In the genomic region with DNA sequence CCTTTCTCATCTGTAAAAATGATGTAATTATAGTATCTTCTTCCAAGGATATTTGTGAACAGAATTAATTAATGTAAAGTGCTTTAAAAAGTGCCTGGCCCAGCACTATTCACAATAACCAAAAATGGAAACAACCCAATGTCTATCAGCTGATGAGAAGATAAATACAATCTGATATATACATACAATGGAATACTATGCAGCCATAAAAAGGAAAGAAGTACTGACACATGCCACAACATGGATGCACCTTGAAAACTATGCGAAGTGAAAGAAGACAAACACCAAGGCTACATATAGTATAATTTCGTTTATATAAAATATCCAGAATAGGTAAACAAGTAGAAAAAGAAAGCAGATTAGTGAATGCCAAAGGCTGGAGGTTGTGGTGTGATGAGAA, we compare ENCODE assay signal across 28 cellular contexts. TPM values are rescaled to one million over a fixed set of nuclear protein-coding genes. Genes with fewer than 3 reads are reported as not detected.
DNase-seq lines count a peak whose midpoint lies in the region; ATAC-seq, FAIRE-seq and TF ChIP-seq lines count a peak whose summit lies in the region.
"Had no signal": no experiment of that assay in that cellular context is flagged by ENCODE, and none has a peak within 500 bp of the region (broad histone marks: within the 10 kb centered on the region; RNA-seq: fewer than 3 reads in every experiment).

No MANE protein-coding gene starts in this region.

- H3K36me3 ChIP-seq in heart right ventricle (no peaks in the 10 kb centered on the region), H1 (ENCODE audit: control insufficient read depth in 2 of 4, insufficient read depth in 4 of 4, low read length in 3 of 4) (no peaks in the 10 kb centered on the region), osteoblast (ENCODE audit: insufficient read depth, low read length) (no peaks in the 10 kb centered on the region), transverse colon (no peaks in the 10 kb centered on the region)
- H3K36me3 ChIP-seq: vagina had no signal

- no peak for TF ChIP-seq RAD21 in H1 (IDR thresholded peaks at IDR 0.05 in 1 of 2, conservative IDR thresholded peaks at IDR 0.05 in 1 of 2; ENCODE audit: low read depth in 2 of 2, low read length in 2 of 2)

- H2BK5ac ChIP-seq in H1 (ENCODE audit: low read depth, low read length), result no peak overlapping the region

- no peak overlapping the region for H2BK120ac ChIP-seq in H1 (replicated peaks; ENCODE audit: low read depth, low read length)

- H2BK12ac ChIP-seq in H1 (ENCODE audit: low read depth, low read length), result no peak overlapping the region

- FAIRE-seq in H1 (lab: Jason Lieb, UNC), result no peak
- FAIRE-seq: colon, GM19239 had no signal

- H3K9me3 ChIP-seq in heart right ventricle (peaks cover 0 to 7% (median 0%) of the 10 kb centered on the region in 11 donors), H1 (ENCODE audit: insufficient read depth in 2 of 2, low read depth in 1 of 2, low read length in 1 of 2) (no peaks in the 10 kb centered on the region), osteoblast (ENCODE audit: low read depth, low read length) (no peaks in the 10 kb centered on the region), transverse colon (no peaks in the 10 kb centered on the region)
- H3K9me3 ChIP-seq: A549, vagina had no signal

- H2AK5ac ChIP-seq in H1 (ENCODE audit: low read depth, low read length), result no peak overlapping the region

- no peak overlapping the region for H2BK15ac ChIP-seq in H1 (ENCODE audit: low read length)

- H2AFZ ChIP-seq in H1 (ENCODE audit: low read length) (no peak overlapping the region), osteoblast (ENCODE audit: low read length) (no peak overlapping the region)

- no peak overlapping the region for H3K56ac ChIP-seq in H1 (replicated peaks; ENCODE audit: insufficient read length, low read depth, low read length)

- H2BK20ac ChIP-seq in H1 (ENCODE audit: low read length), result no peak overlapping the region

- H3K27me3 ChIP-seq in heart right ventricle, result peaks cover 0 to 5% (median 0%) of the 10 kb centered on the region in 7 donors
- H3K27me3 ChIP-seq in H1 (replicated peaks in 1 of 4; ENCODE audit: control insufficient read depth in 3 of 4, extremely low read depth in 1 of 4, insufficient read depth in 3 of 4, low read length in 3 of 4), result no peaks in the 10 kb centered on the region
- no peaks in the 10 kb centered on the region for H3K27me3 ChIP-seq in osteoblast (ENCODE audit: insufficient read depth, low read length)
- no peaks in the 10 kb centered on the region for H3K27me3 ChIP-seq in transverse colon
- H3K27me3 ChIP-seq: vagina had no signal

- no peak overlapping the region for H4K91ac ChIP-seq in H1 (replicated peaks; ENCODE audit: insufficient read length, low read length)

- in situ Hi-C loops in transverse colon (cut with MboI; ENCODE audit: low pct_ligation_motif_present in 1 of 4, low pct_unique_long_range_greater_than_20kb in 1 of 4, low sequenced_read_pairs in 3 of 4), result no loop called here

- no peak overlapping the region for H3K4me3 Mint-ChIP-seq in activated CD8-positive, alpha-beta T cell treated with anti-CD3 and anti-CD28 coated beads for 36 hours
- H3K4me3 Mint-ChIP-seq: activated CD4-positive, alpha-beta memory T cell treated with anti-CD3 and anti-CD28 coated beads, Interleukin-2, amount 10 ng/mL, durations not matched to agents 7 days and 5 days; activated naive CD4-positive, alpha-beta T cell treated with anti-CD3 and anti-CD28 coated beads, Interleukin-2, amount 50 U/mL, for 24 hours; H9; natural killer cell treated with Interleukin-12 subunit alpha and Interleukin-12 subunit beta and Interleukin-15 and Interleukin-18, amount 100 ng/mL, for 72 hours had no signal

- no peaks in the 10 kb centered on the region for H3K36me3 Mint-ChIP-seq in activated CD8-positive, alpha-beta T cell treated with anti-CD3 and anti-CD28 coated beads for 36 hours (ENCODE audit: low read depth)
- H3K36me3 Mint-ChIP-seq: activated naive CD4-positive, alpha-beta T cell treated with anti-CD3 and anti-CD28 coated beads, Interleukin-2, amount 50 U/mL, for 24 hours; natural killer cell treated with Interleukin-12 subunit alpha and Interleukin-12 subunit beta and Interleukin-15 and Interleukin-18, amount 100 ng/mL, for 72 hours had no signal

- H4K5ac ChIP-seq in H1 (ENCODE audit: insufficient read length, low read depth, low read length), result no peak overlapping the region

- no peak overlapping the region for H3K23ac ChIP-seq in H1 (ENCODE audit: insufficient read length)

- no peak for TF ChIP-seq POLR2A in H1 (IDR thresholded peaks at IDR 0.05; ENCODE audit: control extremely low read depth in 1 of 2, low read depth in 2 of 2, low read length in 2 of 2)
- TF ChIP-seq POLR2A in transverse colon (IDR thresholded peaks at IDR 0.05), result no peak

- TF ChIP-seq EP300 in H1 (IDR thresholded peaks at IDR 0.05; ENCODE audit: borderline replicate concordance in 1 of 2, low read depth in 2 of 2, low read length in 2 of 2) (no peak), transverse colon (IDR thresholded peaks at IDR 0.05; ENCODE audit: low read depth) (no peak)

- intact Hi-C loops in heart right ventricle (cut with DNase I), result no loop called here
- intact Hi-C loops in Right ventricle myocardium superior (cut with DNase I), result no loop called here
- intact Hi-C loops in transverse colon (cut with DNase I; ENCODE audit: low total_unique reads), result no loop called here
- intact Hi-C loops in sciatic nerve (cut with DNase I), result no loop called here
- intact Hi-C loops in activated CD8-positive, alpha-beta T cell treated with anti-CD3 and anti-CD28 coated beads for 36 hours (cut with micrococcal nuclease), result no loop called here

- no peaks in the 10 kb centered on the region; the same call in 1 of the 2 replicates for H3K79me1 ChIP-seq in H1 (ENCODE audit: low read depth, low read length)

- ATAC-seq in heart right ventricle, result no peak
- ATAC-seq in Right ventricle myocardium superior (ENCODE audit: poor library complexity), result no peak
- no peak for ATAC-seq in sciatic nerve
- no peak for ATAC-seq in activated CD8-positive, alpha-beta T cell treated with anti-CD3 and anti-CD28 coated beads for 36 hours
- ATAC-seq: A549; natural killer cell treated with Interleukin-12 subunit alpha and Interleukin-12 subunit beta and Interleukin-15 and Interleukin-18, amount 100 ng/mL, for 72 hours; PC-3; stimulated activated naive CD8-positive, alpha-beta T cell treated with anti-CD3 and anti-CD28 coated beads, Interleukin-15, Interleukin-2, amounts not matched to agents 100 U/mL and 50 U/mL, for 24 hours had no signal

- H3K4me3 ChIP-seq in heart right ventricle (no peak overlapping the region), H1 (ENCODE audit: extremely low read depth in 1 of 4, insufficient read depth in 2 of 4, low read depth in 3 of 4, low read length in 4 of 4) (no peak overlapping the region), osteoblast (ENCODE audit: insufficient read depth, low read length) (no peak overlapping the region), transverse colon (no peak overlapping the region)
- H3K4me3 ChIP-seq: A549, lung, vagina had no signal

- no peak overlapping the region for H4K8ac ChIP-seq in H1 (ENCODE audit: extremely low read depth, insufficient read depth, low read length)

- H3K4me2 ChIP-seq in H1 (ENCODE audit: insufficient read depth in 1 of 2, low read depth in 2 of 2, low read length in 2 of 2), result no peak overlapping the region
- peak overlapping the region; percentile 74 for H3K4me2 ChIP-seq in osteoblast (ENCODE audit: insufficient read depth, low read length)
- H3K4me2 ChIP-seq: A549, KMS-11 had no signal

- no peaks in the 10 kb centered on the region for H3K4me1 Mint-ChIP-seq in activated CD8-positive, alpha-beta T cell treated with anti-CD3 and anti-CD28 coated beads for 36 hours (ENCODE audit: low read depth)
- H3K4me1 Mint-ChIP-seq: activated CD4-positive, alpha-beta memory T cell treated with anti-CD3 and anti-CD28 coated beads, Interleukin-2, amount 10 ng/mL, durations not matched to agents 7 days and 5 days; activated naive CD4-positive, alpha-beta T cell treated with anti-CD3 and anti-CD28 coated beads, Interleukin-2, amount 50 U/mL, for 24 hours had no signal

- no peak overlapping the region for H3K14ac ChIP-seq in H1 (ENCODE audit: insufficient read length)

- no peak overlapping the region for H3K27ac Mint-ChIP-seq in activated CD8-positive, alpha-beta T cell treated with anti-CD3 and anti-CD28 coated beads for 36 hours
- H3K27ac Mint-ChIP-seq: activated CD4-positive, alpha-beta memory T cell treated with anti-CD3 and anti-CD28 coated beads, Interleukin-2, amount 10 ng/mL, durations not matched to agents 7 days and 5 days; activated naive CD4-positive, alpha-beta T cell treated with anti-CD3 and anti-CD28 coated beads, Interleukin-2, amount 50 U/mL, for 24 hours; natural killer cell treated with Interleukin-12 subunit alpha and Interleukin-12 subunit beta and Interleukin-15 and Interleukin-18, amount 100 ng/mL, for 72 hours had no signal

- WGBS in heart right ventricle, 2 donors, result 91 to 97% methylated on average over 2 of the region's 2 CpGs
- WGBS in H1 (ENCODE audit: extremely low coverage in 1 of 2, insufficient coverage in 1 of 2, insufficient read length in 1 of 2, insufficient replicate concordance in 2 of 2, low coverage in 1 of 2, low lambda C conversion rate in 2 of 2, missing lambda C conversion rate in 1 of 2), 2 experiments, result 93% methylated on average over 2 of the region's 2 CpGs; no CpG with 5 or more reads in 1 of the 2 experiments
- 71 to 93% methylated on average over 2 of the region's 2 CpGs for WGBS in transverse colon (ENCODE audit: low coverage in 1 of 2), 2 donors

- POLR2A ChIA-PET in H1 (lab: Charles Lee; ENCODE audit: partially characterized antibody), result no interaction called here
- POLR2A ChIA-PET in activated CD8-positive, alpha-beta T cell treated with anti-CD3 and anti-CD28 coated beads for 36 hours (lab: Charles Lee), result no interaction called here

- H3K27ac ChIP-seq in heart right ventricle (peak overlapping the region in 7 of 10 donors; percentile 72 to 93 (median 80)), H1 (ENCODE audit: low read depth, low read length) (no peak overlapping the region), osteoblast (ENCODE audit: low read depth, low read length) (peak overlapping the region; percentile 100), transverse colon (peak overlapping the region; percentile 67 to 78 (median 72))
- H3K27ac ChIP-seq: A549, KMS-11 had no signal

- TF ChIP-seq CTCF in heart right ventricle (IDR thresholded peaks at IDR 0.05) (no peak), H1 (IDR thresholded peaks at IDR 0.05; ENCODE audit: control extremely low read depth in 1 of 3, insufficient read depth in 1 of 3, low read depth in 1 of 3, low read length in 3 of 3) (no peak), osteoblast (IDR thresholded peaks at IDR 0.05; ENCODE audit: extremely low read depth, low read depth, low read length) (no peak), transverse colon (IDR thresholded peaks at IDR 0.05) (no peak)
- TF ChIP-seq CTCF in activated CD8-positive, alpha-beta T cell treated with anti-CD3 and anti-CD28 coated beads for 36 hours (IDR thresholded peaks at IDR 0.05), result no peak

- H3K18ac ChIP-seq in H1 (ENCODE audit: extremely low read depth, low read length), result no peak overlapping the region

- peaks cover 2% of the 10 kb centered on the region for H3K9me3 Mint-ChIP-seq in activated CD8-positive, alpha-beta T cell treated with anti-CD3 and anti-CD28 coated beads for 36 hours
- H3K9me3 Mint-ChIP-seq: activated CD4-positive, alpha-beta memory T cell treated with anti-CD3 and anti-CD28 coated beads, Interleukin-2, amount 10 ng/mL, durations not matched to agents 7 days and 5 days; H9; natural killer cell treated with Interleukin-12 subunit alpha and Interleukin-12 subunit beta and Interleukin-15 and Interleukin-18, amount 100 ng/mL, for 72 hours had no signal

- H3K23me2 ChIP-seq in H1 (ENCODE audit: low read depth, low read length), result no peaks in the 10 kb centered on the region

- H4K20me1 ChIP-seq in H1 (replicated peaks in 1 of 2; ENCODE audit: control insufficient read depth in 1 of 2, insufficient read depth in 2 of 2, low read length in 2 of 2) (no peaks in the 10 kb centered on the region), osteoblast (ENCODE audit: insufficient read depth, low read length) (no peaks in the 10 kb centered on the region)

- H3K9ac ChIP-seq in H1 (replicated peaks in 1 of 4; ENCODE audit: extremely low read depth in 1 of 4, low read depth in 3 of 4, low read length in 3 of 4), result no peak overlapping the region
- H3K9ac ChIP-seq: KMS-11 had no signal

- peaks cover 9 to 77% (median 54%) of the 10 kb centered on the region in 9 donors for H3K4me1 ChIP-seq in heart right ventricle
- H3K4me1 ChIP-seq in H1 (replicated peaks in 1 of 4; ENCODE audit: control insufficient read depth in 3 of 4, insufficient read depth in 4 of 4, low read length in 3 of 4), result peaks cover 3 to 25% (median 11%) of the 10 kb centered on the region in 4 experiments; a peak in 4 of 7 replicates
- H3K4me1 ChIP-seq in osteoblast (ENCODE audit: insufficient read depth, low read length), result peaks cover 44% of the 10 kb centered on the region
- peaks cover 0 to 32% (median 16%) of the 10 kb centered on the region in 4 donors for H3K4me1 ChIP-seq in transverse colon
- H3K4me1 ChIP-seq: A549 had no signal

- peaks cover 7 to 87% of the 10 kb centered on the region in 2 experiments; a peak in 3 of 4 replicates for H3K79me2 ChIP-seq in H1 (ENCODE audit: control insufficient read depth in 1 of 2, insufficient read depth in 2 of 2, low read length in 2 of 2)
- peaks cover 9% of the 10 kb centered on the region for H3K79me2 ChIP-seq in osteoblast (ENCODE audit: insufficient read depth, low read length)

- no peak for DNase-seq in heart right ventricle
- DNase-seq in Right ventricle myocardium superior, result no peak
- DNase-seq in H1 (ENCODE audit: low read depth in 1 of 2, low spot score in 2 of 2), result no peak
- no peak for DNase-seq in osteoblast (ENCODE audit: insufficient read length, low spot score, missing footprints)
- DNase-seq in transverse colon, result no peak
- no peak for DNase-seq in sciatic nerve (ENCODE audit: low spot score)
- DNase-seq in COLO829 (ENCODE audit: low spot score), result no peak
- no peak for DNase-seq in activated CD8-positive, alpha-beta T cell treated with anti-CD3 and anti-CD28 coated beads for 36 hours
- DNase-seq: activated CD4-positive, alpha-beta memory T cell treated with anti-CD3 and anti-CD28 coated beads, Interleukin-2, amount 10 ng/mL, durations not matched to agents 7 days and 5 days; activated CD8-positive, alpha-beta memory T cell treated with anti-CD3 and anti-CD28 coated beads, Interleukin-2, amount 50 U/mL, for 48 hours; amygdala; effector CD8-positive, alpha-beta T cell; H9; head of caudate nucleus; kidney glomerular epithelial cell; MM.1S; occipital lobe; PC-3; stimulated activated CD4-positive, alpha-beta T cell treated with anti-CD3 and anti-CD28 coated beads, Interleukin-2, amount 100 ng/mL, for 24 hours; stimulated activated naive CD8-positive, alpha-beta T cell treated with anti-CD3 and anti-CD28 coated beads, Interleukin-15, Interleukin-2, amounts not matched to agents 100 U/mL and 50 U/mL, for 24 hours had no signal

- no peak overlapping the region for H3K4ac ChIP-seq in H1 (replicated peaks; ENCODE audit: insufficient read length, low read depth, low read length)

- CTCF ChIA-PET in H1 (lab: Charles Lee; ENCODE audit: partially characterized antibody), result interaction anchor here (1.1 to 1.6 kb wide), 2 partner anchors 12 to 89 kb away, joined by 3 read pairs; no protein-coding TSS in a partner anchor
- CTCF ChIA-PET in activated CD8-positive, alpha-beta T cell treated with anti-CD3 and anti-CD28 coated beads for 36 hours (lab: Charles Lee), result no interaction called here

- H3K27me3 Mint-ChIP-seq in activated CD8-positive, alpha-beta T cell treated with anti-CD3 and anti-CD28 coated beads for 36 hours, result peaks cover 5% of the 10 kb centered on the region
- H3K27me3 Mint-ChIP-seq: activated CD4-positive, alpha-beta memory T cell treated with anti-CD3 and anti-CD28 coated beads, Interleukin-2, amount 10 ng/mL, durations not matched to agents 7 days and 5 days had no signal

RNA-seq across cellular contexts. Expression of gene DPYSL3, which starts 24.1 kb away (rescaled TPM):
- 10 to 100 TPM; 16.6 to 27.4 (median 21.0) TPM for total RNA-seq in heart right ventricle
- 10 to 100 TPM; 15.2 to 15.8 TPM for polyA plus RNA-seq in heart right ventricle
- total RNA-seq in Right ventricle myocardium superior, result 20.5 TPM
- 385 and 387 TPM in 2 replicates for total RNA-seq in H1 (2021; fragmentation: NEBNext Ultra II Directional; extraction: Animal tissue kit (Norgen Biotek cat#: 25700))
- polyA plus RNA-seq in H1 (2011; rRNA removed), result 268 and 379 TPM in 2 replicates
- polyA plus RNA-seq in H1 (2011; cell fraction: cytosol; rRNA removed), result 317 TPM
- 677 TPM for polyA plus RNA-seq in H1 (2011; cell fraction: nucleus; rRNA removed)
- 326 to 382 TPM (median 347 TPM) in 4 replicates for polyA plus RNA-seq in H1 (2012, experiment 1 of 2)
- 81.6 TPM for polyA plus RNA-seq in H1 (2012, experiment 2 of 2)
- polyA plus RNA-seq in H1 (2013, experiment 1 of 2), result 177 TPM
- 173 TPM for polyA plus RNA-seq in H1 (2013, experiment 2 of 2)
- polyA minus RNA-seq in H1 (2011; rRNA and poly(A)+ RNA removed), result 603 and 732 TPM in 2 replicates
- 438 TPM for polyA minus RNA-seq in H1 (2011; cell fraction: cytosol; rRNA and poly(A)+ RNA removed)
- polyA minus RNA-seq in H1 (2011; cell fraction: nucleus; rRNA and poly(A)+ RNA removed), result 284 TPM
- total RNA-seq in osteoblast, result 80.4 and 119 TPM in 2 replicates
- 100 to 1,000 TPM in 1 of 4 donors, 10 to 100 TPM in 3; 27.6 to 107 (median 31.4) TPM for total RNA-seq in transverse colon
- 81.2 TPM for total RNA-seq in sciatic nerve
- under 1 TPM; 0.13 to 0.38 TPM for total RNA-seq in activated CD8-positive, alpha-beta T cell treated with anti-CD3 and anti-CD28 coated beads for 36 hours
- total RNA-seq: activated CD4-positive, alpha-beta memory T cell treated with anti-CD3 and anti-CD28 coated beads, Interleukin-2, amount 10 ng/mL, durations not matched to agents 7 days and 5 days had no signal

Comparison
In these comparisons a context has a peak if more than half of its experiments do, and no peak if none do; other contexts are left out.
1. RNA of gene DPYSL3, which starts 24.1 kb away (total RNA-seq): 385 to 387 TPM in H1, 80.4 to 119 TPM in osteoblast, 81.2 TPM in sciatic nerve (single experiment), 27.6 to 107 TPM in transverse colon, 16.6 to 27.4 TPM in heart right ventricle and 20.5 TPM in Right ventricle myocardium superior (single experiment); 0.13 to 0.38 TPM in activated CD8-positive, alpha-beta T cell treated with anti-CD3 and anti-CD28 coated beads for 36 hours; every median in the first group is over 10 times any median in the second.